8 cellular contexts compared by ENCODE assay signal in the genomic region with DNA sequence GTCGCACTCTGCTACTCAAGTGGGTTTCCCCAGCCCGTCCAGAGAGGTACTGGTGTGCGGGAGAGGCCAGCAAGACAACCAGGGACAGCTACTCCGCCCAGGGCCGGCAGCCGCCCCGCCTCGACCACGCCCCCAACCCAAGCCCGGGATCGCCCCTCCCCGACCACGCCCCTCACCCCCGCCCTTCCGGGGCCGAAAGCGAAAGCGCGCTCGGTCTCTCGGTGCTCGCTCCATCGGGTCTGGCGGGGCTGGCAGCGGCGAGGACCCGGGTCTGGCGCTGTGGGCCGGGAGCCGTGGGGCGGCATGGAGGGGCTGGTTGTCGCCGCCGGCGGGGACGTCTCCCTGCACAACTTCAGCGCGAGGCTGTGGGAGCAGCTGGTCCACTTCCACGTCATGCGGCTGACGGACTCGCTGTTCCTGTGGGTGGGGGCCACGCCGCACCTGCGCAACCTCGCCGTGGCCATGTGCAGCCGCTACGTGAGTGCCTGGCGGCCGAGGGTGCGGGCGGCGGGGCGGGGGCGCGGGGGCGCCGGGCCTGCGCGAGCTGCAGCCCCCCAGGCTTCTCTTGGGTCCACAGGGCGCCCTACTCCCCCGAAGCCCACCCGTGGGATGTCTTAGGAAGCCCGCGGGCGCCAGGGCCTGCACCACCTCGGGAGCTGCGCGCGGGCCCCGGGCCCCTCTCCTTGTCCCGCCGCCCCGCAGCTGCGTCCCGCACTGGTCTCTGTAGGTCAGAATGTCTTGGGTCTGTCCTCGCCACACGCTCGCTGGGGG. TPM values are rescaled to one million over a fixed set of nuclear protein-coding genes. Genes with fewer than 3 reads are reported as not detected.
A peak's percentile ranks its signal among the peaks of the same experiment; 100 is the strongest.
DNase-seq lines count a peak whose midpoint lies in the region; ATAC-seq and TF ChIP-seq lines count a peak whose summit lies in the region.

A gene with protein sequence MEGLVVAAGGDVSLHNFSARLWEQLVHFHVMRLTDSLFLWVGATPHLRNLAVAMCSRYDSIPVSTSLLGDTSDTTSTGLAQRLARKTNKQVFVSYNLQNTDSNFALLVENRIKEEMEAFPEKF (plus strand): TSS at position 228 of the 771 bp plus-strand sequence. CDS start 76 bp downstream, at position 304.

- H3K9me3 ChIP-seq in mucosa of rectum (ENCODE audit: control insufficient read depth in 2 of 2, low read length in 2 of 2) = no peaks in the 10 kb centered on the region

- H3K4me1 ChIP-seq in mucosa of rectum (ENCODE audit: control insufficient read depth in 2 of 2, insufficient read depth in 2 of 2, low read length in 2 of 2) = peaks cover 15 to 18% of the 10 kb centered on the region in 2 donors

- H3K27ac ChIP-seq in mucosa of rectum (ENCODE audit: low read depth in 2 of 2, low read length in 2 of 2) = peak within 1 kb of the TSS; percentile 63 to 77

- peak; percentile 90 for DNase-seq in DMS114 treated with DMSO at 0.1 percent for 48 hours (lab: John Stamatoyannopoulos, UW; ENCODE audit: unreplicated experiment)
- DNase-seq in Jurkat, Clone E6-1 (ENCODE audit: low read depth, low spot score) = peak; percentile 68
- peak; percentile 36 for DNase-seq in OCI-M2 (lab: John Stamatoyannopoulos, UW; ENCODE audit: unreplicated experiment)
- DNase-seq in activated T-cell treated with anti-CD3 and anti-CD28 coated beads for 48 hours (ENCODE audit: low read depth) = peak; percentile 95
- no peak for DNase-seq in epithelial cell of proximal tubule (ENCODE audit: low read depth)
- DNase-seq in stimulated activated CD8-positive, alpha-beta memory T cell treated with anti-CD3 and anti-CD28 coated beads, Interleukin-4, amount 100 ng/mL, for 24 hours (ENCODE audit: low read depth) = peak; percentile 92

- TF ChIP-seq CTCF in epithelial cell of proximal tubule (conservative IDR thresholded peaks at IDR 0.05; ENCODE audit: low read depth, low read length) = no peak

- H3K36me3 ChIP-seq in mucosa of rectum (ENCODE audit: control insufficient read depth in 2 of 2, insufficient read depth in 2 of 2, low read length in 2 of 2) = peaks cover 3 to 5% of the 10 kb centered on the region in 2 donors

- ATAC-seq in GM21576 (IDR thresholded peaks at IDR 0.05; ENCODE audit: unreplicated experiment) = peak; percentile 78

- H3K4me3 ChIP-seq in Jurkat, Clone E6-1 (ENCODE audit: low read length) = peak within 1 kb of the TSS; percentile 90
- H3K4me3 ChIP-seq in epithelial cell of proximal tubule (ENCODE audit: low read depth, low read length) (peak within 1 kb of the TSS; percentile 89), mucosa of rectum (ENCODE audit: low read length in 2 of 2) (peak within 1 kb of the TSS; percentile 85 to 97)

- no peaks in the 10 kb centered on the region for H3K27me3 ChIP-seq in mucosa of rectum (ENCODE audit: control insufficient read depth in 2 of 2, insufficient read depth in 2 of 2, low read length in 2 of 2)

- peak within 1 kb of the TSS; percentile 73 to 77 for H3K9ac ChIP-seq in mucosa of rectum (ENCODE audit: low read depth in 1 of 2, low read length in 2 of 2)

RNA-seq across cellular contexts. Expression of the gene that starts here (rescaled TPM):
- polyA plus RNA-seq in Jurkat, Clone E6-1 (2012; ENCODE audit: insufficient read depth, insufficient read length) = 82.8 TPM
- 24.6 and 28.6 TPM in 2 replicates for total RNA-seq in epithelial cell of proximal tubule
